12 cellular contexts compared by ENCODE assay signal in genomic region chr6:5506149-5506548, GRCh38.
DNase-seq lines count a peak whose midpoint lies in the region; ATAC-seq and TF ChIP-seq lines count a peak whose summit lies in the region.
"Had no signal": no experiment of that assay in that cellular context is flagged by ENCODE, and none has a peak within 500 bp of the region (broad histone marks: within the 10 kb centered on the region; RNA-seq: fewer than 3 reads in every experiment).

No MANE protein-coding gene starts in this region.

- H3K36me3 Mint-ChIP-seq in activated T-helper 17 cell treated with anti-CD3 and anti-CD28 coated beads, Interleukin-2, amount 50 U/mL, for 72 hours (ENCODE audit: low read depth): no peaks in the 10 kb centered on the region
- H3K36me3 Mint-ChIP-seq in HFFc6 (ENCODE audit: low read depth): peaks cover 13% of the 10 kb centered on the region; the same call in 1 of the 2 replicates

- H3K4me3 ChIP-seq in GM12865 (ENCODE audit: low read depth, low read length): peak overlapping the region; percentile 29
- H3K4me3 ChIP-seq: heart left ventricle had no signal

- no peaks in the 10 kb centered on the region for H3K27me3 Mint-ChIP-seq in activated T-helper 17 cell treated with anti-CD3 and anti-CD28 coated beads, Interleukin-2, amount 50 U/mL, for 72 hours
- peaks cover 2% of the 10 kb centered on the region; the same call in 1 of the 2 replicates for H3K27me3 Mint-ChIP-seq in HFFc6 (ENCODE audit: insufficient read depth)

- H3K9me3 Mint-ChIP-seq in activated T-helper 17 cell treated with anti-CD3 and anti-CD28 coated beads, Interleukin-2, amount 50 U/mL, for 72 hours: no peaks in the 10 kb centered on the region
- H3K9me3 Mint-ChIP-seq in HFFc6: no peaks in the 10 kb centered on the region

- ATAC-seq in GM19452 (IDR thresholded peaks at IDR 0.05; ENCODE audit: unreplicated experiment): peak; percentile 18
- ATAC-seq in HG03025 (IDR thresholded peaks at IDR 0.05; ENCODE audit: low FRiP score, unreplicated experiment): peak; percentile 47
- no peak for ATAC-seq in activated T-helper 17 cell treated with anti-CD3 and anti-CD28 coated beads, Interleukin-2, amount 50 U/mL, for 72 hours (replicated peaks)
- ATAC-seq: heart left ventricle had no signal

- peak overlapping the region; percentile 58 for H3K27ac Mint-ChIP-seq in activated T-helper 17 cell treated with anti-CD3 and anti-CD28 coated beads, Interleukin-2, amount 50 U/mL, for 72 hours
- no peak overlapping the region for H3K27ac Mint-ChIP-seq in HFFc6

- DNase-seq in GM12865 (ENCODE audit: low read depth) (peak; percentile 52), T-helper 2 cell (no peak), NCI-H187 (lab: John Stamatoyannopoulos, UW) (no peak), HFFc6 (no peak), DMS 273 treated with DMSO at 0.1 percent for 48 hours (lab: John Stamatoyannopoulos, UW) (no peak)
- DNase-seq: activated gamma-delta T cell treated with Interleukin-2 at 50 U/mL for 16 hours, heart left ventricle, NCI-H146, small intestine had no signal

- H3K4me3 Mint-ChIP-seq in activated T-helper 17 cell treated with anti-CD3 and anti-CD28 coated beads, Interleukin-2, amount 50 U/mL, for 72 hours: peak overlapping the region; percentile 24
- H3K4me3 Mint-ChIP-seq in HFFc6: no peak overlapping the region

- peaks cover 14% of the 10 kb centered on the region for H3K4me1 Mint-ChIP-seq in activated T-helper 17 cell treated with anti-CD3 and anti-CD28 coated beads, Interleukin-2, amount 50 U/mL, for 72 hours
- H3K4me1 Mint-ChIP-seq in HFFc6 (ENCODE audit: low read depth): peaks cover 12% of the 10 kb centered on the region

- TF ChIP-seq CTCF in GM12865 (IDR thresholded peaks at IDR 0.05; ENCODE audit: insufficient read depth, low read depth, low read length, missing control alignments) (no peak), HFFc6 (IDR thresholded peaks at IDR 0.05) (no peak)
